10 cellular contexts compared by ENCODE assay signal in genomic region chr5:119353686-119354366, GRCh38. TPM values are rescaled to one million over a fixed set of nuclear protein-coding genes. Genes with fewer than 3 reads are reported as not detected.
DNase-seq lines count a peak whose midpoint lies in the region; ATAC-seq and TF ChIP-seq lines count a peak whose summit lies in the region.
"Had no signal": no experiment of that assay in that cellular context is flagged by ENCODE, and none has a peak within 500 bp of the region (broad histone marks: within the 10 kb centered on the region; RNA-seq: fewer than 3 reads in every experiment).

No MANE protein-coding gene starts in this region.

- no peaks in the 10 kb centered on the region for H3K36me3 ChIP-seq in H7 (replicated peaks; ENCODE audit: control insufficient read depth, insufficient read depth, low read length)
- H3K36me3 ChIP-seq: SJSA1 had no signal

- H3K27me3 Mint-ChIP-seq in effector memory CD8-positive, alpha-beta T cell: no peaks in the 10 kb centered on the region
- no peaks in the 10 kb centered on the region for H3K27me3 Mint-ChIP-seq in osteocyte (ENCODE audit: unreplicated experiment)

- peak overlapping the region; percentile 94 to 96 for H3K4me3 Mint-ChIP-seq in effector memory CD8-positive, alpha-beta T cell
- no peak overlapping the region for H3K4me3 Mint-ChIP-seq in osteocyte (ENCODE audit: unreplicated experiment)

- CTCF ChIA-PET in HEK293T (lab: Yijun Ruan, JAX): no interaction called here

- no peak for TF ChIP-seq CTCF in GM12875 (IDR thresholded peaks at IDR 0.05; ENCODE audit: borderline replicate concordance, insufficient read depth, low read depth, low read length)
- no peak for TF ChIP-seq CTCF in GM20000 (IDR thresholded peaks at IDR 0.05; ENCODE audit: extremely low read depth, missing control alignments)
- TF ChIP-seq CTCF in osteocyte (IDR thresholded peaks at IDR 0.05): no peak

- peak; percentile 59 for ATAC-seq in HG03342 (IDR thresholded peaks at IDR 0.05; ENCODE audit: unreplicated experiment)
- ATAC-seq in effector memory CD8-positive, alpha-beta T cell (replicated peaks): peak; percentile 63

- H3K27ac Mint-ChIP-seq in effector memory CD8-positive, alpha-beta T cell: peak overlapping the region; percentile 81 to 90
- no peak overlapping the region for H3K27ac Mint-ChIP-seq in osteocyte (ENCODE audit: unreplicated experiment)

- DNase-seq in GM20000 (ENCODE audit: low spot score) (peak; percentile 50), HEK293T (ENCODE audit: extremely low spot score) (no peak), COR-L47 (lab: John Stamatoyannopoulos, UW) (no peak), osteocyte (ENCODE audit: extremely low spot score, unreplicated experiment) (no peak), H7 (no peak)
- peak in 1 of 3 experiments; percentile 24 for DNase-seq in effector memory CD8-positive, alpha-beta T cell

- POLR2A ChIA-PET in HEK293T (lab: Yijun Ruan, JAX): no interaction called here

- peaks cover 7% of the 10 kb centered on the region; the same call in 1 of the 2 replicates for H3K27me3 ChIP-seq in H7 (ENCODE audit: control insufficient read depth, insufficient read depth, low read length)

- H3K9me3 Mint-ChIP-seq in effector memory CD8-positive, alpha-beta T cell: no peaks in the 10 kb centered on the region
- no peaks in the 10 kb centered on the region for H3K9me3 Mint-ChIP-seq in osteocyte (ENCODE audit: unreplicated experiment)

- peaks cover 63 to 69% of the 10 kb centered on the region in 2 donors for H3K4me1 Mint-ChIP-seq in effector memory CD8-positive, alpha-beta T cell (ENCODE audit: low read depth in 2 of 2)
- H3K4me1 Mint-ChIP-seq in osteocyte (ENCODE audit: unreplicated experiment): peaks cover 37% of the 10 kb centered on the region

- H3K4me3 ChIP-seq in GM12875 (ENCODE audit: low read depth, low read length) (peak overlapping the region; percentile 28), H7 (ENCODE audit: insufficient read depth, low read depth, low read length) (no peak overlapping the region)
- H3K4me3 ChIP-seq: coronary artery, SJSA1 had no signal

- peaks cover 11% of the 10 kb centered on the region for H3K36me3 Mint-ChIP-seq in effector memory CD8-positive, alpha-beta T cell (ENCODE audit: insufficient read depth)
- no peaks in the 10 kb centered on the region for H3K36me3 Mint-ChIP-seq in osteocyte (ENCODE audit: unreplicated experiment)

TF ChIP-seq in HEK293T, 16 proteins besides CTCF, POLR2A, EP300 and RAD21:
- no peak for TF ChIP-seq NFRKB (IDR thresholded peaks at IDR 0.05)
- TF ChIP-seq FOXM1 (IDR thresholded peaks at IDR 0.05; ENCODE audit: borderline replicate concordance): no peak
- TF ChIP-seq HDGF (IDR thresholded peaks at IDR 0.05; ENCODE audit: borderline replicate concordance): no peak
TF ChIP-seq in HEK293T: peak in this region for 0.

RNA-seq across cellular contexts. Expression of gene TNFAIP8, which starts 2.0 kb away (rescaled TPM):
- 13.3 and 14.0 TPM in 2 replicates for total RNA-seq in osteocyte
- total RNA-seq in H7 (2014; rRNA removed; shearing (Covaris generic)): 38.6 and 45.8 TPM in 2 replicates
